ENCODE assay signal across 9 cellular contexts in the genomic region with DNA sequence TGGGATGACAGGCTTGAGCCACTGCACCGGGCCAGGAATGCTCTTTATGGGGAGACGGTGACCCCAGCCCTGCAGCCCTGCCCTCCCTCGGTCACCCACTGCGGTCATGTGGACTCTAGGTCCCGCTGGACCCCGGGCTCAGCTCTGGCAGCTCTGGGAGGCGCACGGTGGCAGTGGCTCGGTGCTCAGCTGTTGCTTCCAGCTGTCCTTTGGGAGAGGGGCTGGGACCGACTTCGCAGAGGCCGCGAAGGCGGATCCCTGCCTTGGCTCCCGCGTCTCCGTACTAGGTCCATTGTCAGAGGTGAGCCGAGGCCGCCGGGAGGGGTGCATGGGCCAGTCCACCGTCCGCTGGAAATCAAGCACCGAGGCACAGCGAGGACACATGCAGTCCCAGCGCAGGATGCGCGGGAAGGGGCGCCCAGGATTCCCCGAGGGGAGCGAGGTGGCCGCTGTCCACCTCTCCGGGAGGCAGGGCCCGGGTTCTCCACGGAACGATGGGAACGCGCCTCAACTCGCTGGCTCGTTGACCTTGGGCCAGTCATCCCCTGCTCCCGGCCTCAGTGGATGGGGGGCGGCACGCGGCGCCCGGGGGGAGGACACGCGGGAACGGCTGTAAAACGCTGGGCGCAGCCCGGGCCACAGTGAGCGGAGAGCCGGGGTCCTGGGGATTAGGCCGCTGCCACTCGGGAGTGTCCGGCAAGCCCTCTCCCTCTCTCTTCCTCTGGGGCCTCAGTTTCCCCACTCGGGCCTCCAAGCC. TPM values are rescaled to one million over a fixed set of nuclear protein-coding genes. Genes with fewer than 3 reads are reported as not detected.
DNase-seq lines count a peak whose midpoint lies in the region; ATAC-seq and TF ChIP-seq lines count a peak whose summit lies in the region.
"Had no signal": no experiment of that assay in that cellular context is flagged by ENCODE, and none has a peak within 500 bp of the region (broad histone marks: within the 10 kb centered on the region; RNA-seq: fewer than 3 reads in every experiment).

No MANE protein-coding gene starts in this region.

- no peak overlapping the region for H2AK5ac ChIP-seq in mesendoderm (ENCODE audit: low read length)

- no peak overlapping the region for H2BK120ac ChIP-seq in mesendoderm (ENCODE audit: low read depth, low read length)

- H3K9me3 ChIP-seq in tibial nerve: no peaks in the 10 kb centered on the region

- H3K27ac ChIP-seq in mesendoderm (ENCODE audit: low read depth, low read length): no peak overlapping the region
- H3K27ac ChIP-seq in tibial nerve: peak overlapping the region; percentile 51 to 88 (median 66)

- no peak for DNase-seq in activated T-cell treated with anti-CD3 and anti-CD28 coated beads, Interleukin-2, amount 50 U/mL, for 72 hours
- no peak for DNase-seq in activated T-cell treated with anti-CD3 and anti-CD28 coated beads, Interleukin-2, amount 50 U/mL, for 48 hours
- DNase-seq in choroid plexus epithelial cell (ENCODE audit: low read depth) (no peak), mesendoderm (no peak), tibial nerve (ENCODE audit: low spot score in 2 of 2) (no peak), NCI-H446 (lab: John Stamatoyannopoulos, UW) (no peak), NCI-H2081 treated with DMSO at 0.1 percent for 48 hours (lab: John Stamatoyannopoulos, UW) (no peak)
- no peak for DNase-seq in activated CD8-positive, alpha-beta memory T cell treated with anti-CD3 and anti-CD28 coated beads for 24 hours

- H2BK5ac ChIP-seq in mesendoderm (ENCODE audit: low read length): no peak overlapping the region

- peak overlapping the region; percentile 25 for H3K18ac ChIP-seq in mesendoderm (ENCODE audit: low read length)

- peak overlapping the region; percentile 80 for H3K4me2 ChIP-seq in mesendoderm (ENCODE audit: low read length)

- H3K56ac ChIP-seq in mesendoderm (ENCODE audit: low read length): peak overlapping the region; percentile 85

- no peaks in the 10 kb centered on the region for H3K36me3 Mint-ChIP-seq in activated T-cell treated with anti-CD3 and anti-CD28 coated beads, Interleukin-2, amount 50 U/mL, for 72 hours (ENCODE audit: insufficient read depth in 2 of 2)

- H3K4me1 Mint-ChIP-seq in activated T-cell treated with anti-CD3 and anti-CD28 coated beads, Interleukin-2, amount 50 U/mL, for 72 hours (ENCODE audit: low read depth): peaks cover 10% of the 10 kb centered on the region

- no peak for TF ChIP-seq EP300 in tibial nerve (IDR thresholded peaks at IDR 0.05)

- peaks cover 3% of the 10 kb centered on the region for H3K27me3 ChIP-seq in mesendoderm (ENCODE audit: insufficient read depth, low read length, poor library complexity)
- H3K27me3 ChIP-seq in tibial nerve: peaks cover 0 to 5% of the 10 kb centered on the region in 2 donors

- H2BK15ac ChIP-seq in mesendoderm (replicated peaks; ENCODE audit: low read depth): no peak overlapping the region

- peak overlapping the region; percentile 3 for H3K23ac ChIP-seq in mesendoderm (ENCODE audit: low read length)

- H3K4ac ChIP-seq in mesendoderm (ENCODE audit: low read depth, low read length): no peak overlapping the region

- no peaks in the 10 kb centered on the region for H3K9me3 Mint-ChIP-seq in activated T-cell treated with anti-CD3 and anti-CD28 coated beads, Interleukin-2, amount 50 U/mL, for 72 hours

- no peaks in the 10 kb centered on the region for H3K27me3 Mint-ChIP-seq in activated T-cell treated with anti-CD3 and anti-CD28 coated beads, Interleukin-2, amount 50 U/mL, for 72 hours (ENCODE audit: low read depth)

- no peak overlapping the region for H3K27ac Mint-ChIP-seq in activated T-cell treated with anti-CD3 and anti-CD28 coated beads, Interleukin-2, amount 50 U/mL, for 72 hours

- H3K4me1 ChIP-seq in mesendoderm (ENCODE audit: control insufficient read depth, low read depth, low read length) (no peaks in the 10 kb centered on the region), tibial nerve (peaks cover 0 to 41% (median 9%) of the 10 kb centered on the region in 4 donors)

- H3K79me2 ChIP-seq in mesendoderm (ENCODE audit: control insufficient read depth, insufficient read depth, low read length): no peaks in the 10 kb centered on the region

- TF ChIP-seq CTCF in choroid plexus epithelial cell (conservative IDR thresholded peaks at IDR 0.05; ENCODE audit: low read depth, low read length) (no peak), tibial nerve (IDR thresholded peaks at IDR 0.05) (no peak)

- no peak overlapping the region for H4K5ac ChIP-seq in mesendoderm (ENCODE audit: low read length)

- no peak overlapping the region for H4K8ac ChIP-seq in mesendoderm (ENCODE audit: low read depth, low read length)

- H3K36me3 ChIP-seq in mesendoderm (ENCODE audit: control insufficient read depth, insufficient read depth, low read length) (no peaks in the 10 kb centered on the region), tibial nerve (peaks cover 0 to 13% (median 0%) of the 10 kb centered on the region in 3 donors)

- no CpG with 5 or more reads among the region's 57 CpGs for WGBS in mesendoderm (ENCODE audit: extremely low coverage, insufficient coverage, low lambda C conversion rate)
- 5 to 24% methylated on average over 24 to 36 of the region's 57 CpGs for WGBS in tibial nerve, 2 donors

- peak overlapping the region; percentile 73 for H3K9ac ChIP-seq in mesendoderm (ENCODE audit: low read length)

- H3K4me3 Mint-ChIP-seq in activated T-cell treated with anti-CD3 and anti-CD28 coated beads, Interleukin-2, amount 50 U/mL, for 72 hours: peak overlapping the region; percentile 61 to 67

- H3K4me3 ChIP-seq in choroid plexus epithelial cell (ENCODE audit: low read depth, low read length) (peak overlapping the region; percentile 67), mesendoderm (ENCODE audit: low read length) (peak overlapping the region; percentile 56), tibial nerve (peak overlapping the region; percentile 49 to 81 (median 72))

- ATAC-seq in activated T-cell treated with anti-CD3 and anti-CD28 coated beads, Interleukin-2, amount 50 U/mL, for 72 hours (replicated peaks in 1 of 2): no peak

- no peak for TF ChIP-seq POLR2A in tibial nerve (IDR thresholded peaks at IDR 0.05)

- no peaks in the 10 kb centered on the region for H3K79me1 ChIP-seq in mesendoderm (ENCODE audit: low read length)

RNA-seq across cellular contexts. Expression of a gene that starts 0.7 kb away (rescaled TPM):
- 1 to 10 TPM in 1 of 2 donors, under 1 TPM in 1; 0.86 to 2.0 TPM for total RNA-seq in activated T-cell treated with anti-CD3 and anti-CD28 coated beads, Interleukin-2, amount 50 U/mL, for 72 hours
- polyA plus RNA-seq in mesendoderm (2013, experiment 1 of 2): 3.3 TPM
- 3.7 TPM for polyA plus RNA-seq in mesendoderm (2013, experiment 2 of 2)
- 10 to 100 TPM; 15.3 to 63.3 (median 36.8) TPM for total RNA-seq in tibial nerve

RNA-seq across cellular contexts. Expression of a gene that starts 41.9 kb away (rescaled TPM):
- 10 to 100 TPM; 50.7 to 78.2 TPM for total RNA-seq in activated T-cell treated with anti-CD3 and anti-CD28 coated beads, Interleukin-2, amount 50 U/mL, for 72 hours
- 8.2 TPM for polyA plus RNA-seq in mesendoderm (2013, experiment 1 of 2)
- 9.3 TPM for polyA plus RNA-seq in mesendoderm (2013, experiment 2 of 2)
- 10 to 100 TPM; 34.5 to 60.0 (median 48.7) TPM for total RNA-seq in tibial nerve

RNA-seq across cellular contexts. Expression of a gene that starts 46.1 kb away (rescaled TPM):
- not detected for total RNA-seq in activated T-cell treated with anti-CD3 and anti-CD28 coated beads, Interleukin-2, amount 50 U/mL, for 72 hours
- polyA plus RNA-seq in mesendoderm (2013, experiment 1 of 2): not detected
- polyA plus RNA-seq in mesendoderm (2013, experiment 2 of 2): not detected
- not detected for total RNA-seq in tibial nerve
- total RNA-seq: Daoy had no signal

Comparison
In these comparisons a context has a peak if more than half of its experiments do, and no peak if none do; other contexts are left out.
1. RNA of a gene that starts 0.7 kb away (total RNA-seq): 15.3 to 63.3 TPM in tibial nerve; 0.86 to 2.0 TPM in activated T-cell treated with anti-CD3 and anti-CD28 coated beads, Interleukin-2, amount 50 U/mL, for 72 hours; every median in the first group is over 4 times any median in the second.
2. Peak in every context shown above with its lines, with median percentiles within 50 percentile points of each other: H3K4me3 ChIP-seq.